In the genomic region with DNA sequence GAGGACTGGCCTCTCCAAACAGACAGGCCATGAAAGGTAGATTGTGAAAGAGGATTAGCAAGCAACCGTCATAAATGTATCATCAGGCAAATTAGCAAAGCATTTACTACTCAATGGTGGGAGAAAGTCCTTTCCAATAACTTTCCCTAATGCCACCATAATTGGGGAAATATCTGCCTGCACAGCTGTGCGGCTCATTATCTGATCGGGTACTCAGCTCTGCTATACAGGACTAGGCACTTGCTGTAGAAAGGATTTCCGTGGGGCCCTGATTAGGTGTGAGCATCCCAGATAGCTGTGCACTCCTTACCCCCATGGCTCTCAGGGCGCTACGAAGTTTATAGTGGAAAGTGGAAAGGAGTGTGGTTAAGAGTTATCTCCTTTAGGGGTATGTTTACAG, we compare ENCODE assay signal across 24 cellular contexts.
"Had no signal": no experiment of that assay in that cellular context is flagged by ENCODE, and none has a peak within 500 bp of the region (broad histone marks: within the 10 kb centered on the region; RNA-seq: fewer than 3 reads in every experiment).

No MANE protein-coding gene starts in this region.

- FAIRE-seq: endometrium, frontal cortex had no signal

- DNase-seq: cortex of kidney; effector memory CD8-positive, alpha-beta T cell; hypothalamus; immature natural killer cell; islet precursor cell; kidney glomerular epithelial cell; left colon; left ventricle myocardium inferior; lower lobe of right lung; naive thymus-derived CD8-positive, alpha-beta T cell; nephron progenitor cell; nucleus accumbens; right cardiac atrium; stimulated activated CD4-positive, alpha-beta T cell treated with anti-CD3 and anti-CD28 coated beads, Interleukin-15, amount 100 ng/mL, for 24 hours; stimulated activated CD4-positive, alpha-beta T cell treated with anti-CD3 and anti-CD28 coated beads, Interleukin-2, amount 100 ng/mL, for 48 hours; stimulated activated naive B cell treated with anti-CD40 and anti-IgM and Interleukin-4, amounts not matched to agents 10 μg/mL and 1 μg/mL and 100 μg/mL, for 72 hours; thyroid gland; trophoblast cell had no signal

- H3K4me1 ChIP-seq: lower lobe of right lung, prostate gland, suprapubic skin, thyroid gland, vagina had no signal

- H3K9me3 ChIP-seq: left ventricle myocardium inferior, lower lobe of right lung, prostate gland, suprapubic skin, thyroid gland, vagina had no signal

- H3K27ac ChIP-seq: left ventricle myocardium inferior, lower lobe of right lung, prostate gland, skin epidermis, suprapubic skin, thyroid gland, vagina had no signal

- H3K27me3 ChIP-seq: suprapubic skin, thyroid gland, vagina had no signal

- H3K4me3 ChIP-seq: left ventricle myocardium inferior, lower lobe of right lung, prostate gland, skin epidermis, suprapubic skin, thyroid gland, vagina had no signal

- H3K36me3 ChIP-seq: left ventricle myocardium inferior, lower lobe of right lung, prostate gland, suprapubic skin, thyroid gland, vagina had no signal
